38 cellular contexts compared by ENCODE assay signal in the genomic region with DNA sequence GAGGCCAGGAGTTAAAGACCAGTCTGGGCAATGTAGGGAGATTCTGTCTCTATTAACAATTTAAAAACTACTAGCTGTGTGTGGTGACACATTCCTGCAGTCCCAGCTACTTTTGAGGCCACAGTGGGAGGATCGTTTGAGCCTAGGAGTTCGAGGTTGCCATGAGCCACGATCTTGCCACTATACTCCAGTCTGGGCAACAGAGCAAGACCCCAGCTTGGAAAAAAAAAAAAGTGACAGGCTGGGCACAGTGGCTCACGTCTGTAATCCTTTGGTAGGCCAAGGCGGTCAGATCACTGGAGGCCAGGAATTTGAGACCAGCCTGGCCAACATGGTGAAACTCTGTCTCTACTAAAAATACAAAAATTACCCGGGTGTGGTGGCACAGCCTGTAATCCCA. TPM values are rescaled to one million over a fixed set of nuclear protein-coding genes. Genes with fewer than 3 reads are reported as not detected.
"Had no signal": no experiment of that assay in that cellular context is flagged by ENCODE, and none has a peak within 500 bp of the region (broad histone marks: within the 10 kb centered on the region; RNA-seq: fewer than 3 reads in every experiment).

No MANE protein-coding gene starts in this region.

- H3K4me1 ChIP-seq: ascending aorta had no signal

- H3K27ac Mint-ChIP-seq: activated CD4-positive, alpha-beta T cell treated with anti-CD3 and anti-CD28 coated beads for 36 hours; activated CD4-positive, alpha-beta T cell treated with anti-CD3 and anti-CD28 coated beads, Interleukin-2, amount 10 ng/mL, durations not matched to agents 7 days and 5 days; activated CD8-positive, alpha-beta T cell treated with anti-CD3 and anti-CD28 coated beads for 36 hours; activated naive CD4-positive, alpha-beta T cell treated with anti-CD3 and anti-CD28 coated beads, Interleukin-2, amount 10 ng/mL, durations not matched to agents 7 days and 5 days; activated naive CD4-positive, alpha-beta T cell treated with anti-CD3 and anti-CD28 coated beads, Interleukin-2, amount 50 U/mL, for 24 hours; activated naive CD8-positive, alpha-beta T cell treated with anti-CD3 and anti-CD28 coated beads, Interleukin-2, amount 10 ng/mL, durations not matched to agents 7 days and 5 days; activated naive CD8-positive, alpha-beta T cell treated with anti-CD3 and anti-CD28 coated beads, Interleukin-2, amount 50 U/mL, for 24 hours; activated T-helper 2 cell treated with anti-CD3 and anti-CD28 coated beads, Interferon-gamma antibody, Interleukin-2, Interleukin-4, amounts not matched to agents 10 μg/mL and 5 μg/mL and 100 μg/mL, durations not matched to agents 14 hours and 24 hours and 36 hours; T-helper 1 cell treated with Interleukin-12 subunit alpha and Interleukin-12 subunit beta and Interleukin-4 antibody, amounts not matched to agents 30 μg/mL and 1 μg/mL, for 36 hours; T-helper 2 cell treated with Interferon-gamma antibody and Interleukin-4, amounts not matched to agents 5 μg/mL and 100 μg/mL, for 36 hours had no signal

- H3K27me3 ChIP-seq: ascending aorta, cardiac muscle cell had no signal

- H3K4me1 Mint-ChIP-seq: activated CD4-positive, alpha-beta T cell treated with anti-CD3 and anti-CD28 coated beads for 36 hours; activated CD4-positive, alpha-beta T cell treated with anti-CD3 and anti-CD28 coated beads, Interleukin-2, amount 10 ng/mL, durations not matched to agents 7 days and 5 days; activated naive CD4-positive, alpha-beta T cell treated with anti-CD3 and anti-CD28 coated beads, Interleukin-2, amount 10 ng/mL, durations not matched to agents 7 days and 5 days; activated naive CD4-positive, alpha-beta T cell treated with anti-CD3 and anti-CD28 coated beads, Interleukin-2, amount 50 U/mL, for 24 hours; activated naive CD8-positive, alpha-beta T cell treated with anti-CD3 and anti-CD28 coated beads, Interleukin-2, amount 50 U/mL, for 24 hours; brain; central memory CD8-positive, alpha-beta T cell had no signal

- H3K4me3 Mint-ChIP-seq: activated CD4-positive, alpha-beta T cell treated with anti-CD3 and anti-CD28 coated beads for 36 hours; activated CD4-positive, alpha-beta T cell treated with anti-CD3 and anti-CD28 coated beads, Interleukin-2, amount 10 ng/mL, durations not matched to agents 7 days and 5 days; activated CD8-positive, alpha-beta T cell treated with anti-CD3 and anti-CD28 coated beads for 36 hours; activated naive CD4-positive, alpha-beta T cell treated with anti-CD3 and anti-CD28 coated beads, Interleukin-2, amount 10 ng/mL, durations not matched to agents 7 days and 5 days; activated naive CD4-positive, alpha-beta T cell treated with anti-CD3 and anti-CD28 coated beads, Interleukin-2, amount 50 U/mL, for 24 hours; activated naive CD8-positive, alpha-beta T cell; activated naive CD8-positive, alpha-beta T cell treated with anti-CD3 and anti-CD28 coated beads, Interleukin-2, amount 10 ng/mL, durations not matched to agents 7 days and 5 days; activated naive CD8-positive, alpha-beta T cell treated with anti-CD3 and anti-CD28 coated beads, Interleukin-2, amount 50 U/mL, for 24 hours; brain; central memory CD8-positive, alpha-beta T cell; T-helper 1 cell treated with Interleukin-12 subunit alpha and Interleukin-12 subunit beta and Interleukin-4 antibody, amounts not matched to agents 30 μg/mL and 1 μg/mL, for 36 hours; T-helper 2 cell treated with Interferon-gamma antibody and Interleukin-4, amounts not matched to agents 5 μg/mL and 100 μg/mL, for 36 hours had no signal

- H3K27me3 Mint-ChIP-seq: activated CD4-positive, alpha-beta T cell treated with anti-CD3 and anti-CD28 coated beads for 36 hours; activated CD4-positive, alpha-beta T cell treated with anti-CD3 and anti-CD28 coated beads, Interleukin-2, amount 10 ng/mL, durations not matched to agents 7 days and 5 days; activated CD8-positive, alpha-beta T cell treated with anti-CD3 and anti-CD28 coated beads for 36 hours; activated naive CD4-positive, alpha-beta T cell treated with anti-CD3 and anti-CD28 coated beads, Interleukin-2, amount 10 ng/mL, durations not matched to agents 7 days and 5 days; activated naive CD4-positive, alpha-beta T cell treated with anti-CD3 and anti-CD28 coated beads, Interleukin-2, amount 50 U/mL, for 24 hours; activated naive CD8-positive, alpha-beta T cell; activated naive CD8-positive, alpha-beta T cell treated with anti-CD3 and anti-CD28 coated beads, Interleukin-2, amount 10 ng/mL, durations not matched to agents 7 days and 5 days; activated naive CD8-positive, alpha-beta T cell treated with anti-CD3 and anti-CD28 coated beads, Interleukin-2, amount 50 U/mL, for 24 hours; brain; central memory CD8-positive, alpha-beta T cell had no signal

- H3K9me3 Mint-ChIP-seq: activated CD4-positive, alpha-beta T cell treated with anti-CD3 and anti-CD28 coated beads, Interleukin-2, amount 10 ng/mL, durations not matched to agents 7 days and 5 days; activated CD8-positive, alpha-beta T cell treated with anti-CD3 and anti-CD28 coated beads for 36 hours; activated naive CD4-positive, alpha-beta T cell treated with anti-CD3 and anti-CD28 coated beads, Interleukin-2, amount 10 ng/mL, durations not matched to agents 7 days and 5 days; activated naive CD4-positive, alpha-beta T cell treated with anti-CD3 and anti-CD28 coated beads, Interleukin-2, amount 50 U/mL, for 24 hours; activated naive CD8-positive, alpha-beta T cell treated with anti-CD3 and anti-CD28 coated beads, Interleukin-2, amount 10 ng/mL, durations not matched to agents 7 days and 5 days; activated naive CD8-positive, alpha-beta T cell treated with anti-CD3 and anti-CD28 coated beads, Interleukin-2, amount 50 U/mL, for 24 hours; activated T-helper 2 cell treated with anti-CD3 and anti-CD28 coated beads, Interferon-gamma antibody, Interleukin-2, Interleukin-4, amounts not matched to agents 10 μg/mL and 5 μg/mL and 100 μg/mL, durations not matched to agents 14 hours and 24 hours and 36 hours; central memory CD8-positive, alpha-beta T cell; T-helper 1 cell treated with Interleukin-12 subunit alpha and Interleukin-12 subunit beta and Interleukin-4 antibody, amounts not matched to agents 30 μg/mL and 1 μg/mL, for 36 hours; T-helper 2 cell treated with Interferon-gamma antibody and Interleukin-4, amounts not matched to agents 5 μg/mL and 100 μg/mL, for 36 hours had no signal

- H3K9me3 ChIP-seq: ascending aorta had no signal

- DNase-seq: activated CD4-positive, alpha-beta T cell treated with anti-CD3 and anti-CD28 coated beads for 1 hour; activated CD4-positive, alpha-beta T cell treated with anti-CD3 and anti-CD28 coated beads for 36 hours; activated CD4-positive, alpha-beta T cell treated with anti-CD3 and anti-CD28 coated beads for 48 hours; activated CD4-positive, alpha-beta T cell treated with anti-CD3 and anti-CD28 coated beads, Interleukin-2, amount 10 ng/mL, durations not matched to agents 7 days and 5 days; activated CD4-positive, alpha-beta T cell treated with anti-CD3 and anti-CD28 coated beads, Interleukin-2, amount 50 U/mL, for 48 hours; activated CD4-positive, CD25-positive, alpha-beta regulatory T cell; activated CD8-positive, alpha-beta memory T cell treated with anti-CD3 and anti-CD28 coated beads, Interleukin-2, amount 50 U/mL, for 4 hours; activated CD8-positive, alpha-beta T cell treated with anti-CD3 and anti-CD28 coated beads for 36 hours; activated effector memory CD4-positive, alpha-beta T cell treated with Interleukin-2 at 50 U/mL for 16 hours; activated gamma-delta T cell; activated naive CD4-positive, alpha-beta T cell treated with anti-CD3 and anti-CD28 coated beads, Interleukin-2, amount 10 ng/mL, durations not matched to agents 7 days and 5 days; activated naive CD4-positive, alpha-beta T cell treated with Interleukin-2 at 50 U/mL for 16 hours; activated naive CD8-positive, alpha-beta T cell treated with anti-CD3 and anti-CD28 coated beads, Interleukin-2, amount 10 ng/mL, durations not matched to agents 7 days and 5 days; activated naive CD8-positive, alpha-beta T cell treated with anti-CD3 and anti-CD28 coated beads, Interleukin-2, amount 50 U/mL, for 24 hours; activated T-cell treated with anti-CD3 and anti-CD28 coated beads for 4 hours; activated T-cell treated with anti-CD3 and anti-CD28 coated beads, Interleukin-2, amount 50 U/mL, for 1 hour; activated T-cell treated with anti-CD3 and anti-CD28 coated beads, Interleukin-2, amount 50 U/mL, for 48 hours; amygdala; anterior cingulate cortex; caudate nucleus; cerebellar nuclear complex; T-helper 1 cell; T-helper 2 cell; T-helper 9 cell had no signal

- FAIRE-seq: bronchial epithelial cell, TTC549 had no signal

- H3K27ac ChIP-seq: ascending aorta, cardiac muscle cell, VCaP had no signal

- ATAC-seq: activated CD4-positive, alpha-beta T cell treated with anti-CD3 and anti-CD28 coated beads for 36 hours; activated CD4-positive, CD25-positive, alpha-beta regulatory T cell treated with anti-CD3 and anti-CD28 coated beads, Interleukin-2, amount 50 U/mL, for 24 hours; activated CD8-positive, alpha-beta T cell treated with anti-CD3 and anti-CD28 coated beads for 36 hours; activated naive CD8-positive, alpha-beta T cell treated with anti-CD3 and anti-CD28 coated beads, Interleukin-2, amount 50 U/mL, for 24 hours had no signal

- H3K4me3 ChIP-seq: ascending aorta, cardiac muscle cell had no signal

RNA-seq across cellular contexts. Expression of a gene that starts 27.8 kb away (rescaled TPM):
- total RNA-seq: activated CD4-positive, alpha-beta T cell treated with anti-CD3 and anti-CD28 coated beads, Interleukin-2, amount 10 ng/mL, durations not matched to agents 7 days and 5 days; ascending aorta had no signal

RNA-seq across cellular contexts. Expression of a gene that starts 42.5 kb away (rescaled TPM):
- total RNA-seq: activated CD4-positive, alpha-beta T cell treated with anti-CD3 and anti-CD28 coated beads, Interleukin-2, amount 10 ng/mL, durations not matched to agents 7 days and 5 days; activated CD8-positive, alpha-beta memory T cell treated with anti-CD3 and anti-CD28 coated beads for 36 hours; activated CD8-positive, alpha-beta T cell treated with anti-CD3 and anti-CD28 coated beads for 36 hours; activated naive CD8-positive, alpha-beta T cell treated with anti-CD3 and anti-CD28 coated beads, Interleukin-2, amount 10 ng/mL, durations not matched to agents 7 days and 5 days had no signal
